In the genomic region with DNA sequence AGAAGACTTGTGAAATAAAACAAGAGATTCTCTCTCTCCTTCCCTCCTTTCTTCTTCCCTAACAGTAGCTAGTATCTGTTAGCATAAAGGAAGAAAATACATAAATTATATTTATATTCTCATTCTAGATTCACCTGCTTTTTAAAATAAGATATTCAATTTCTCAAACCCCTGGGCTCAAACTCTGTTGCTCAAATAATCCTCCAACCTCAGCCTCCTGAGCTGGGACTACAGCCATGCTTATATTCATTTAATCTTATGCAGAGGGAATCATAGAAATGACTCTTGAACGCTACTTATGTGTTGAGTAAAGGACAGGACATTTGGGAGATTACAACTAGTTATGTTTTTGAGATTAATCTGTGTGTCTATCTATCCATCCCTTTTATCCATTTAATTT, we compare ENCODE assay signal across 27 cellular contexts. TPM values are rescaled to one million over a fixed set of nuclear protein-coding genes. Genes with fewer than 3 reads are reported as not detected.
"Had no signal": no experiment of that assay in that cellular context is flagged by ENCODE, and none has a peak within 500 bp of the region (broad histone marks: within the 10 kb centered on the region; RNA-seq: fewer than 3 reads in every experiment).

No MANE protein-coding gene starts in this region.

- H3K36me3 ChIP-seq: stomach, suprapubic skin, thoracic aorta, thyroid gland, tibial artery, tibial nerve, transverse colon, upper lobe of left lung, upper lobe of right lung, uterus, vagina had no signal

- FAIRE-seq: urothelium cell line had no signal

- H3K27ac ChIP-seq: stomach, suprapubic skin, testis, thoracic aorta, thyroid gland, tibial artery, tibial nerve, transverse colon, upper lobe of left lung, upper lobe of right lung, uterus, vagina had no signal

- ATAC-seq: stimulated activated effector memory CD8-positive, alpha-beta T cell treated with anti-CD3 and anti-CD28 coated beads, Interleukin-12 subunit alpha, Interleukin-12 subunit beta, amount 100 ng/mL, for 72 hours; stimulated activated memory B cell treated with anti-CD40 and anti-IgM and Interleukin-4, amounts not matched to agents 10 μg/mL and 1 μg/mL and 100 μg/mL, for 72 hours; stimulated activated naive B cell treated with anti-CD40 and anti-IgM and Interleukin-4, amounts not matched to agents 10 μg/mL and 1 μg/mL and 100 μg/mL, for 72 hours; stimulated activated naive CD8-positive, alpha-beta T cell treated with anti-CD3 and anti-CD28 coated beads, Interleukin-15, amount 100 ng/mL, for 72 hours; stimulated activated naive CD8-positive, alpha-beta T cell treated with anti-CD3 and anti-CD28 coated beads, Interleukin-15, Interleukin-2, amounts not matched to agents 100 U/mL and 50 U/mL, for 24 hours; upper lobe of right lung had no signal

- H3K4me1 ChIP-seq: stomach, suprapubic skin, testis, thyroid gland, tibial artery, tibial nerve, transverse colon, upper lobe of left lung, upper lobe of right lung, uterus, vagina had no signal

- H3K27me3 ChIP-seq: stomach, suprapubic skin, testis, thyroid gland, tibial artery, tibial nerve, transverse colon, upper lobe of left lung, upper lobe of right lung, uterus, vagina had no signal

- H3K4me3 ChIP-seq: stomach, suprapubic skin, testis, thoracic aorta, thyroid gland, tibial artery, tibial nerve, transverse colon, upper lobe of left lung, upper lobe of right lung, uterus, vagina had no signal

- H3K9me3 ChIP-seq: stomach, suprapubic skin, testis, thoracic aorta, thyroid gland, tibial artery, tibial nerve, transverse colon, upper lobe of left lung, upper lobe of right lung, uterus, vagina had no signal

- DNase-seq: stimulated activated CD4-positive, alpha-beta T cell treated with anti-CD3 and anti-CD28 coated beads, Interleukin-2, amount 100 ng/mL, for 48 hours; stimulated activated CD4-positive, alpha-beta T cell treated with anti-CD3 and anti-CD28 coated beads, Interleukin-4, amount 100 ng/mL, for 1 hour; stimulated activated CD4-positive, alpha-beta T cell treated with anti-CD3 and anti-CD28 coated beads, Interleukin-4, amount 100 ng/mL, for 24 hours; stimulated activated CD4-positive, alpha-beta T cell treated with anti-CD3 and anti-CD28 coated beads, Interleukin-4, amount 100 ng/mL, for 4 hours; stimulated activated CD8-positive, alpha-beta memory T cell treated with anti-CD3 and anti-CD28 coated beads, Interleukin-4, amount 100 ng/mL, for 48 hours; stimulated activated naive B cell treated with anti-CD40 and anti-IgM and Interleukin-4, amounts not matched to agents 10 μg/mL and 1 μg/mL and 100 μg/mL, for 72 hours; stimulated activated naive CD4-positive, alpha-beta T cell; stimulated activated naive CD4-positive, alpha-beta T cell treated with Interleukin-2 at 50 U/mL for 16 hours; stimulated activated naive CD8-positive, alpha-beta T cell treated with anti-CD3 and anti-CD28 coated beads, Interleukin-15, amount 100 ng/mL, for 72 hours; stimulated activated naive CD8-positive, alpha-beta T cell treated with anti-CD3 and anti-CD28 coated beads, Interleukin-15, Interleukin-2, amounts not matched to agents 100 U/mL and 50 U/mL, for 24 hours; stomach; substantia nigra; testis; thyroid gland; tibial artery; transverse colon; trophoblast cell; upper lobe of left lung; upper lobe of right lung; uterus had no signal

RNA-seq across cellular contexts. Expression of gene GPC5, which starts 56.2 kb away (rescaled TPM):
- polyA plus RNA-seq: stomach had no signal
